23 cellular contexts compared by ENCODE assay signal in the genomic region with DNA sequence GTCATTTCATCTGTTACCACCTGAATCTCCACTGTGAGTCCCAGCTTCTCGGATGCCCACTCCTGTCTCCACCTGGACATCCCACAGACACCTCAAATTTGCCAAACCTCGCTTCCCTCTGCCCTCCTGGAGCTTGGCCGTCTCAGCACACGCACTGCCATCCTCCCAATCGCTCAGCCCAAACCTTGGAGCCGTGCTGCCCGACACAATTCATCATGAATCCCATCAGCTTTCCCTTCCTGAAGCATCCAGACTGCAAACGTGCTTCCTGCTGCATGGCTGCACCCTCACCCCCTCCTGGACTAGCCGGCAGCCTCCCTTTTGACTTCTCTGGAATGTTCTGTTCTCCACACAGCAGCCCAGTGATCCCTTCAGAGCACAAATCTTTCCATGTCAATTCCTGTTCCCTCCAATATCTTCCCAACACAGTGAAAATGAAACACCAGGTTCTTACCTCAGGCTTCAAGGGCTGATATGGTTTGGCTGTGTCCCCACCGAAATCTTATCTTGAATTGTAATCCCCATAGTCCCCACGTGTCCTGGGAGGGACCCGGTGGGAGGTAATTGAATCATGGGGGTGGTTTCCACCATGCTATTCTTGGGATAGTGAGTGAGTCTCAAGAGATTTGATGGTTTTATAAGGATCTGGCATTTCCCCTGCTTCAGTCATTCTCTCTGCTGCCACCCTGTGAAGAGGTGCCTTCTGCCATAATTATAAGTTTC. TPM values are rescaled to one million over a fixed set of nuclear protein-coding genes. Genes with fewer than 3 reads are reported as not detected.
A peak's percentile ranks its signal among the peaks of the same experiment; 100 is the strongest.
DNase-seq lines count a peak whose midpoint lies in the region; ATAC-seq and TF ChIP-seq lines count a peak whose summit lies in the region.
"Had no signal": no experiment of that assay in that cellular context is flagged by ENCODE, and none has a peak within 500 bp of the region (broad histone marks: within the 10 kb centered on the region; RNA-seq: fewer than 3 reads in every experiment).

No MANE protein-coding gene starts in this region.

- DNase-seq in BE2C (peak; percentile 39), OCI-M1 (lab: John Stamatoyannopoulos, UW) (peak; percentile 43), islet precursor cell (peak; percentile 50)
- DNase-seq in activated CD4-positive, CD25-positive, alpha-beta regulatory T cell treated with anti-CD3 and anti-CD28 coated beads, Interleukin-2, amount 50 U/mL, for 72 hours, result no peak
- no peak for DNase-seq in naive thymus-derived CD4-positive, alpha-beta T cell
- DNase-seq: activated B cell treated with CpG ODN at 0.5 μM for 24 hours; body of pancreas; DMS79 treated with DMSO at 0.1 percent for 48 hours; foreskin fibroblast; hippocampal formation; NCI-H1694 treated with DMSO at 0.1 percent for 48 hours; ovary; stimulated activated naive B cell treated with anti-CD40 and anti-IgM and Interleukin-4, amounts not matched to agents 10 μg/mL and 1 μg/mL and 100 μg/mL, for 72 hours had no signal

- H3K36me3 ChIP-seq in BE2C, result no peaks in the 10 kb centered on the region
- H3K36me3 ChIP-seq in naive thymus-derived CD4-positive, alpha-beta T cell (ENCODE audit: control insufficient read depth in 2 of 3, insufficient read depth in 3 of 3, low read length in 3 of 3), result no peaks in the 10 kb centered on the region
- H3K36me3 ChIP-seq: ovary had no signal

- ATAC-seq in HG02870 (IDR thresholded peaks at IDR 0.05; ENCODE audit: unreplicated experiment), result no peak
- ATAC-seq in naive thymus-derived CD4-positive, alpha-beta T cell, result no peak
- ATAC-seq: activated CD8-positive, alpha-beta T cell treated with anti-CD3 and anti-CD28 coated beads, Interleukin-2, amount 10 ng/mL, durations not matched to agents 7 days and 5 days; activated T-helper 17 cell treated with anti-CD3 and anti-CD28 coated beads, Interleukin-2, amount 50 U/mL, for 72 hours; body of pancreas; HCT116; sciatic nerve; stimulated activated naive B cell treated with anti-CD40 and anti-IgM and Interleukin-4, amounts not matched to agents 10 μg/mL and 1 μg/mL and 100 μg/mL, for 72 hours had no signal

- intact Hi-C loops in naive thymus-derived CD4-positive, alpha-beta T cell (cut with micrococcal nuclease), result no loop called here

- H3K4me1 Mint-ChIP-seq in naive thymus-derived CD4-positive, alpha-beta T cell, result peaks cover 11 to 34% (median 30%) of the 10 kb centered on the region in 7 donors

- H3K27ac Mint-ChIP-seq in naive thymus-derived CD4-positive, alpha-beta T cell, result peak overlapping the region in 2 of 9 donors; percentile 57 to 82
- H3K27ac Mint-ChIP-seq: activated B cell treated with CpG ODN at 0.5 μM for 24 hours; activated CD8-positive, alpha-beta T cell treated with anti-CD3 and anti-CD28 coated beads, Interleukin-2, amount 10 ng/mL, durations not matched to agents 7 days and 5 days; activated T-helper 17 cell treated with anti-CD3 and anti-CD28 coated beads, Interleukin-2, amount 50 U/mL, for 72 hours; stimulated activated naive B cell treated with anti-CD40 and anti-IgM and Interleukin-4, amounts not matched to agents 10 μg/mL and 1 μg/mL and 100 μg/mL, for 72 hours; T-helper 2 cell treated with Interferon-gamma antibody and Interleukin-4, amounts not matched to agents 5 μg/mL and 100 μg/mL, for 36 hours had no signal

- no peak overlapping the region; the same call in 1 of the 2 replicates for H3K4me3 ChIP-seq in BE2C (ENCODE audit: low read depth, low read length)
- H3K4me3 ChIP-seq in naive thymus-derived CD4-positive, alpha-beta T cell (ENCODE audit: low read length), result no peak overlapping the region
- H3K4me3 ChIP-seq: body of pancreas, lung, ovary had no signal

- no peak overlapping the region for H3K4me3 Mint-ChIP-seq in naive thymus-derived CD4-positive, alpha-beta T cell
- H3K4me3 Mint-ChIP-seq: activated B cell treated with CpG ODN at 0.5 μM for 24 hours; activated CD8-positive, alpha-beta T cell treated with anti-CD3 and anti-CD28 coated beads, Interleukin-2, amount 10 ng/mL, durations not matched to agents 7 days and 5 days; activated T-helper 17 cell treated with anti-CD3 and anti-CD28 coated beads, Interleukin-2, amount 50 U/mL, for 72 hours; stimulated activated naive B cell treated with anti-CD40 and anti-IgM and Interleukin-4, amounts not matched to agents 10 μg/mL and 1 μg/mL and 100 μg/mL, for 72 hours; T-helper 2 cell treated with Interferon-gamma antibody and Interleukin-4, amounts not matched to agents 5 μg/mL and 100 μg/mL, for 36 hours had no signal

- CTCF ChIA-PET in naive thymus-derived CD4-positive, alpha-beta T cell (lab: Charles Lee), result interaction anchor here (0.6 kb wide), 1 partner anchor 130 kb away, joined by 3 read pairs; no protein-coding TSS in a partner anchor

- H3K9me3 ChIP-seq in BE2C, result no peaks in the 10 kb centered on the region; the same call in 1 of the 2 replicates
- H3K9me3 ChIP-seq in naive thymus-derived CD4-positive, alpha-beta T cell (ENCODE audit: control insufficient read depth in 2 of 3, low read length in 3 of 3), result no peaks in the 10 kb centered on the region
- H3K9me3 ChIP-seq: body of pancreas, ovary had no signal

- peaks cover 0 to 17% (median 4%) of the 10 kb centered on the region in 11 donors for H3K9me3 Mint-ChIP-seq in naive thymus-derived CD4-positive, alpha-beta T cell

- POLR2A ChIA-PET in naive thymus-derived CD4-positive, alpha-beta T cell (lab: Charles Lee), result interaction anchor here (1.0 to 1.1 kb wide), 2 partner anchors 22 to 52 kb away, joined by 3 to 7 read pairs; a partner anchor contains a TSS

- peaks cover 0 to 24% (median 0%) of the 10 kb centered on the region in 5 donors for H3K36me3 Mint-ChIP-seq in naive thymus-derived CD4-positive, alpha-beta T cell

- no peak for TF ChIP-seq CTCF in BE2C (IDR thresholded peaks at IDR 0.05; ENCODE audit: low read depth, low read length)

- H3K4me1 ChIP-seq in BE2C, result peaks cover 27% of the 10 kb centered on the region
- peaks cover 19 to 20% of the 10 kb centered on the region in 2 donors for H3K4me1 ChIP-seq in naive thymus-derived CD4-positive, alpha-beta T cell (ENCODE audit: control insufficient read depth in 2 of 2, insufficient read depth in 2 of 2, low read length in 2 of 2)

- H3K27me3 Mint-ChIP-seq in naive thymus-derived CD4-positive, alpha-beta T cell, result peaks cover 0 to 16% (median 0%) of the 10 kb centered on the region in 5 donors

- no peaks in the 10 kb centered on the region for H3K27me3 ChIP-seq in BE2C
- no peaks in the 10 kb centered on the region for H3K27me3 ChIP-seq in naive thymus-derived CD4-positive, alpha-beta T cell (ENCODE audit: control insufficient read depth in 2 of 2, insufficient read depth in 2 of 2, low read length in 2 of 2)
- H3K27me3 ChIP-seq: body of pancreas, ovary had no signal

- H3K27ac ChIP-seq in naive thymus-derived CD4-positive, alpha-beta T cell (ENCODE audit: low read depth, low read length), result no peak overlapping the region
- H3K27ac ChIP-seq: ovary had no signal

RNA-seq across cellular contexts. Expression of a gene that starts 1.1 kb away (rescaled TPM):
- polyA plus RNA-seq in BE2C (2012; ENCODE audit: insufficient read depth, insufficient read length, low read depth), result 0.97 TPM
- under 1 TPM in 1 of 5 experiments, not detected in 4; 0.24 TPM for total RNA-seq in naive thymus-derived CD4-positive, alpha-beta T cell
- not detected for polyA plus RNA-seq in naive thymus-derived CD4-positive, alpha-beta T cell
- total RNA-seq: activated B cell treated with CpG ODN at 0.5 μM for 24 hours; activated CD8-positive, alpha-beta T cell treated with anti-CD3 and anti-CD28 coated beads, Interleukin-2, amount 10 ng/mL, durations not matched to agents 7 days and 5 days; body of pancreas; endothelial cell of umbilical vein; lung; ovary; sciatic nerve; SK-MEL-5 had no signal
- polyA plus RNA-seq: AG04450, endothelial cell of umbilical vein, lung, ovary had no signal

RNA-seq across cellular contexts. Expression of a gene that starts 34.8 kb away (rescaled TPM):
- 3.6 TPM for polyA plus RNA-seq in BE2C (2012; ENCODE audit: insufficient read depth, insufficient read length, low read depth)
- not detected for total RNA-seq in naive thymus-derived CD4-positive, alpha-beta T cell
- not detected for polyA plus RNA-seq in naive thymus-derived CD4-positive, alpha-beta T cell
- total RNA-seq: activated B cell treated with CpG ODN at 0.5 μM for 24 hours; activated CD8-positive, alpha-beta T cell treated with anti-CD3 and anti-CD28 coated beads, Interleukin-2, amount 10 ng/mL, durations not matched to agents 7 days and 5 days; endothelial cell of umbilical vein; SK-MEL-5 had no signal

RNA-seq across cellular contexts. Expression of a gene that starts 51.1 kb away (rescaled TPM):
- polyA plus RNA-seq in BE2C (2012; ENCODE audit: insufficient read depth, insufficient read length, low read depth), result 49.4 TPM
- 10 to 100 TPM; 44.2 to 83.7 (median 77.1) TPM for total RNA-seq in naive thymus-derived CD4-positive, alpha-beta T cell
- 10 to 100 TPM; 62.9 to 84.4 TPM for polyA plus RNA-seq in naive thymus-derived CD4-positive, alpha-beta T cell

RNA-seq across cellular contexts. Expression of a gene that starts 51.8 kb away (rescaled TPM):
- polyA plus RNA-seq in BE2C (2012; ENCODE audit: insufficient read depth, insufficient read length, low read depth), result 1.6 TPM
- total RNA-seq in naive thymus-derived CD4-positive, alpha-beta T cell, result under 1 TPM in 1 of 5 experiments, not detected in 4; 0.40 TPM
- polyA plus RNA-seq in naive thymus-derived CD4-positive, alpha-beta T cell, result not detected
- total RNA-seq: activated B cell treated with CpG ODN at 0.5 μM for 24 hours; activated CD8-positive, alpha-beta T cell treated with anti-CD3 and anti-CD28 coated beads, Interleukin-2, amount 10 ng/mL, durations not matched to agents 7 days and 5 days; body of pancreas; endothelial cell of umbilical vein; SK-MEL-5 had no signal
- polyA plus RNA-seq: endothelial cell of umbilical vein had no signal

RNA-seq across cellular contexts. Expression of a gene that starts 52.0 kb away (rescaled TPM):
- polyA plus RNA-seq in BE2C (2012; ENCODE audit: insufficient read depth, insufficient read length, low read depth), result 82.5 TPM
- total RNA-seq in naive thymus-derived CD4-positive, alpha-beta T cell, result 10 to 100 TPM; 69.2 to 94.7 (median 82.3) TPM
- 10 to 100 TPM; 35.0 to 61.2 TPM for polyA plus RNA-seq in naive thymus-derived CD4-positive, alpha-beta T cell

Comparison
In these comparisons a context has a peak if more than half of its experiments do, and no peak if none do; other contexts are left out.
1. DNase-seq: peak in BE2C (single experiment), OCI-M1 (single experiment) and islet precursor cell (single experiment); none in activated CD4-positive, CD25-positive, alpha-beta regulatory T cell treated with anti-CD3 and anti-CD28 coated beads, Interleukin-2, amount 50 U/mL, for 72 hours (single experiment) and naive thymus-derived CD4-positive, alpha-beta T cell (0 of 9).